In the genomic region with DNA sequence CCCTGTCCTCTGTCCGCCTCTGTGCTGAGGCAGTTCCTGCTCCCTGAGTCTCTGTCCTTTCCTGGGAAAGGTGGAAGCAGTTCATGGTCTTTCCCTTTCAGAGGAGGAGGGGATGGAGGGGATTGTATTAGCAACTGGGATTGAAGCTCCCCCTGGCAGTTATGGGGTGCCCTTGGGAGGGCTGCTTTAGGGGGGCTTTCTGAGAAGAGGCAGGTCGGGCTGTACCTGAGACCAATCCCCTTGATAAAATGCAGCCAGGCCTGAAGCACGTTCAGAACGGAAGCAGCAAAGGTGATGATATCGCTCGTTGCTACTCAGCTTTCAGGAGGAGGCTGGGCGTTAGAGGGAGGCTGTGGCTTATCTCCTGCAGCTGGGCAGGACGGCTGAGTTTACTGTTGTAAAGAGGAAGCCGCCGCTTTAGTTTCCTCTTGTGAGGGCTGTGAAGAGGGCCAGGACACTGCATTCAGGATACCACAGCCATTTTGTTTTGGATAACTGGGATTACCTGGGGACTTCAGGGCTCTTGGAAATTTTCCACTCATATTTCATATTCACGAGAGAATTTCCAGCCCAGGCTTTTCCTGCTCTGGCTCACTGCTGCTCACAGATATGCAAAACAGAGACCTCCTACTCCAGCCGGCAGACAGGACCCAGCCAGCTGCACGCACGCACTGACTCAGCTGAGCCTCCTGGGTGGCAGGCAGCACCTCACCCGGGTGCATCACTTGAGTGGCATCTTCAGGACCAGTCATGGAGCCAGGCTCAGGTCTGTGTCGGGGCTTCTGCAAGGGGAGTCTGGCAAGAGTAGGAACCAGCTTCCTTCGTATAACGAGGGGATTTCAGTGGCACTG, we compare ENCODE assay signal across 8 cellular contexts. TPM values are rescaled to one million over a fixed set of nuclear protein-coding genes. Genes with fewer than 3 reads are reported as not detected.
DNase-seq lines count a peak whose midpoint lies in the region; TF ChIP-seq lines count a peak whose summit lies in the region.

No MANE protein-coding gene starts in this region.

- H3K4me1 Mint-ChIP-seq in Calu3 (ENCODE audit: low read depth, unreplicated experiment): no peaks in the 10 kb centered on the region

- peaks cover 19% of the 10 kb centered on the region for H3K27me3 ChIP-seq in iPS-20b (ENCODE audit: insufficient read depth, low read length)

- H3K27me3 Mint-ChIP-seq in Calu3 (ENCODE audit: unreplicated experiment): peaks cover 12% of the 10 kb centered on the region

- intact Hi-C loops in Calu3 (cut with micrococcal nuclease; ENCODE audit: unreplicated experiment): no loop called here

- no peaks in the 10 kb centered on the region for H3K9me3 Mint-ChIP-seq in Calu3 (ENCODE audit: low read depth, unreplicated experiment)

- CTCF ChIA-PET in GM10248 (lab: Yijun Ruan, JAX): interaction anchor here (0.8 to 7.1 kb wide), 14 partner anchors 10 to 198 kb away, joined by 3 to 67 read pairs (median 5); partner anchors contain the start of gene RNF141
- CTCF ChIA-PET in Calu3 (lab: Charles Lee): interaction anchor here (0.9 kb wide), 1 partner anchor 11 kb away, joined by 3 read pairs; no protein-coding TSS in a partner anchor

- H3K27ac ChIP-seq in iPS-20b (ENCODE audit: low read length): no peak overlapping the region
- H3K27ac ChIP-seq in skin epidermis: peak overlapping the region in 20 of 21 experiments; percentile 21 to 88 (median 72)

- peak overlapping the region; percentile 17; the same call in 1 of the 2 replicates for H3K9ac ChIP-seq in iPS-20b (ENCODE audit: low read depth, low read length)

- H3K4me1 ChIP-seq in iPS-20b (ENCODE audit: insufficient read depth, low read length): peaks cover 19% of the 10 kb centered on the region; the same call in 1 of the 2 replicates

- H3K27ac Mint-ChIP-seq in Calu3 (ENCODE audit: unreplicated experiment): no peak overlapping the region

- peaks cover 5% of the 10 kb centered on the region for H3K36me3 Mint-ChIP-seq in Calu3 (ENCODE audit: insufficient read depth, unreplicated experiment)

- POLR2A ChIA-PET in GM10248 (lab: Yijun Ruan, JAX): interaction anchor here (0.8 to 2.1 kb wide), 2 partner anchors 13 to 348 kb away, joined by 4 to 10 read pairs; no protein-coding TSS in a partner anchor

- H3K4me3 ChIP-seq in iPS-20b (ENCODE audit: low read length): peak overlapping the region; percentile 24; the same call in 1 of the 2 replicates
- peak overlapping the region; percentile 22 to 35 (median 29) for H3K4me3 ChIP-seq in skin epidermis

- TF ChIP-seq CTCF in GM10248 (IDR thresholded peaks at IDR 0.05; ENCODE audit: control extremely low read depth, extremely low read depth, low read depth, missing control alignments) (no peak), Calu3 (IDR thresholded peaks at IDR 0.05; ENCODE audit: unreplicated experiment) (no peak)

- DNase-seq in GM10248 (ENCODE audit: extremely low spot score) (peak; percentile 83), H4 (ENCODE audit: low spot score) (peak; percentile 49), Kasumi-1 (lab: John Stamatoyannopoulos, UW) (peak; percentile 87 to 92), SW480 (ENCODE audit: low spot score) (peak; percentile 72), Calu3 (no peak)
- DNase-seq in activated naive CD8-positive, alpha-beta T cell treated with anti-CD3 and anti-CD28 coated beads, Interleukin-2, amount 50 U/mL, for 16 hours (ENCODE audit: low read depth, low spot score): peak; percentile 45

- no peak overlapping the region for H3K4me3 Mint-ChIP-seq in Calu3 (ENCODE audit: low read depth, unreplicated experiment)

- BruUV-seq in Calu3 (replicated peaks; lab: Mats Ljungman, UMichigan): no TSS peak

- H3K36me3 ChIP-seq in iPS-20b (ENCODE audit: insufficient read depth, low read depth, low read length): no peaks in the 10 kb centered on the region

- no peaks in the 10 kb centered on the region for H3K9me3 ChIP-seq in iPS-20b (ENCODE audit: insufficient read depth, low read depth, low read length)

RNA-seq across cellular contexts. Expression of gene AMPD3, which starts 0.8 kb away (rescaled TPM):
- 1.6 and 1.9 TPM in 2 replicates for total RNA-seq in H4 (2014; rRNA removed; shearing (Covaris generic))
- 2.1 and 3.1 TPM in 2 replicates for total RNA-seq in Calu3 (2022)
